ENCODE assay signal across 1 cellular context in the genomic region with DNA sequence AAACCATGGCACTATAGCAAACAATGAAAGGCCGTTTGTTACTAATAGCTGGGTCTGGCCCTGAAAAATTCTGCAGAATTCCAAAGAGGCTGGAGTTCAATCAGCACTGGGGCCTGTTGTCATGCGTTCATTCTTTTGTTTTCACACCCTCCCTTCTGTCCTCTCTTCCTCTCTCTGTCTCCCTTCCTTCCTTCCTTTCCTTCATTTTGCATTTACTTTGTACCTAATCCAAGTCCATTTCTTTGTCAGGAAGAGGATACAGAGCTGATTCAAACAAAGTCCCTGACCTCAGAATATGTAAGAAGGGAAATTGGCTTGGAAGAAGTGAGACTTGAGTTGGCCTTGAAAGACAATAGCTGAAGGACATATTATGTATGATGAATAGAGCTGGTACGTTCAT.
TF ChIP-seq lines count a peak whose summit lies in the region.

No MANE protein-coding gene starts in this region.

TF ChIP-seq in IMR-90, 13 proteins besides CTCF, POLR2A, EP300 and RAD21:
- TF ChIP-seq, protein P1, sequence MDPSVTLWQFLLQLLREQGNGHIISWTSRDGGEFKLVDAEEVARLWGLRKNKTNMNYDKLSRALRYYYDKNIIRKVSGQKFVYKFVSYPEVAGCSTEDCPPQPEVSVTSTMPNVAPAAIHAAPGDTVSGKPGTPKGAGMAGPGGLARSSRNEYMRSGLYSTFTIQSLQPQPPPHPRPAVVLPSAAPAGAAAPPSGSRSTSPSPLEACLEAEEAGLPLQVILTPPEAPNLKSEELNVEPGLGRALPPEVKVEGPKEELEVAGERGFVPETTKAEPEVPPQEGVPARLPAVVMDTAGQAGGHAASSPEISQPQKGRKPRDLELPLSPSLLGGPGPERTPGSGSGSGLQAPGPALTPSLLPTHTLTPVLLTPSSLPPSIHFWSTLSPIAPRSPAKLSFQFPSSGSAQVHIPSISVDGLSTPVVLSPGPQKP (IDR thresholded peaks at IDR 0.05; ENCODE audit: borderline replicate concordance, low read depth, low read length), result no peak
- TF ChIP-seq CHD1 (IDR thresholded peaks at IDR 0.05; ENCODE audit: low read depth, low read length) (no peak), BHLHE40 (IDR thresholded peaks at IDR 0.05; ENCODE audit: low read depth, low read length) (no peak), MAFK (IDR thresholded peaks at IDR 0.05; ENCODE audit: low read depth, low read length) (no peak), RCOR1 (IDR thresholded peaks at IDR 0.05; ENCODE audit: insufficient replicate concordance, low read length) (no peak), FOS (IDR thresholded peaks at IDR 0.05; ENCODE audit: low read depth, low read length) (no peak), MXI1 (IDR thresholded peaks at IDR 0.05; ENCODE audit: borderline replicate concordance, low read depth, low read length) (no peak), RFX5 (IDR thresholded peaks at IDR 0.05; ENCODE audit: low read depth, low read length) (no peak), SMC3 (IDR thresholded peaks at IDR 0.05; ENCODE audit: low read depth, low read length) (no peak)
- TF ChIP-seq, protein P2, sequence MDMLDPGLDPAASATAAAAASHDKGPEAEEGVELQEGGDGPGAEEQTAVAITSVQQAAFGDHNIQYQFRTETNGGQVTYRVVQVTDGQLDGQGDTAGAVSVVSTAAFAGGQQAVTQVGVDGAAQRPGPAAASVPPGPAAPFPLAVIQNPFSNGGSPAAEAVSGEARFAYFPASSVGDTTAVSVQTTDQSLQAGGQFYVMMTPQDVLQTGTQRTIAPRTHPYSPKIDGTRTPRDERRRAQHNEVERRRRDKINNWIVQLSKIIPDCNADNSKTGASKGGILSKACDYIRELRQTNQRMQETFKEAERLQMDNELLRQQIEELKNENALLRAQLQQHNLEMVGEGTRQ (IDR thresholded peaks at IDR 0.05; ENCODE audit: low read depth, low read length), result no peak
